Comparison of ENCODE assay signal across 1 cellular context in genomic region chr14:89409961-89410360, GRCh38.
TF ChIP-seq lines count a peak whose summit lies in the region.

No MANE protein-coding gene starts in this region.

TF ChIP-seq in SK-N-SH, 30 proteins besides CTCF, POLR2A, EP300 and RAD21 (continued from another document):
- TF ChIP-seq MAX (IDR thresholded peaks at IDR 0.05; ENCODE audit: low read depth) (no peak), EZH2phosphoT487 (IDR thresholded peaks at IDR 0.05; ENCODE audit: borderline replicate concordance, low read depth) (no peak), MXI1 (IDR thresholded peaks at IDR 0.05; ENCODE audit: low read depth, low read length) (no peak), JUND (IDR thresholded peaks at IDR 0.05) (no peak)
